ENCODE assay signal across 8 cellular contexts in genomic region chr12:96177013-96177412, GRCh38.
DNase-seq lines count a peak whose midpoint lies in the region; ATAC-seq and TF ChIP-seq lines count a peak whose summit lies in the region.

No MANE protein-coding gene starts in this region.

- ATAC-seq in GM21447 (IDR thresholded peaks at IDR 0.05; ENCODE audit: unreplicated experiment), result peak; percentile 65

- H3K27ac ChIP-seq in RWPE1, result no peak overlapping the region

- DNase-seq in RWPE1 (ENCODE audit: low spot score) (peak; percentile 55), amniotic stem cell (lab: John Stamatoyannopoulos, UW) (peak; percentile 19), NCI-H446 (lab: John Stamatoyannopoulos, UW) (no peak), cerebellar cortex (ENCODE audit: low spot score) (no peak), NCI-H1436 treated with DMSO at 0.1 percent for 48 hours (lab: John Stamatoyannopoulos, UW) (no peak), HEK293T (ENCODE audit: extremely low spot score) (no peak)
- DNase-seq in stimulated activated CD4-positive, alpha-beta T cell treated with anti-CD3 and anti-CD28 coated beads, Interleukin-4, amount 100 ng/mL, for 4 hours, result peak; percentile 46 to 74

- TF ChIP-seq CTCF in RWPE1 (conservative IDR thresholded peaks at IDR 0.05; ENCODE audit: low read depth), result no peak

- POLR2A ChIA-PET in RWPE1 (lab: Yijun Ruan, JAX; ENCODE audit: low non-redundant PET), result no interaction called here
- POLR2A ChIA-PET in HEK293T (lab: Yijun Ruan, JAX), result no interaction called here

- CTCF ChIA-PET in RWPE1 (lab: Yijun Ruan, JAX), result interaction anchor here (0.6 to 1.0 kb wide), 2 partner anchors 38 to 236 kb away, joined by 3 to 10 read pairs; no protein-coding TSS in a partner anchor
- CTCF ChIA-PET in HEK293T (lab: Yijun Ruan, JAX), result interaction anchor here (0.6 kb wide), 1 partner anchor 20 kb away, joined by 5 read pairs; no protein-coding TSS in a partner anchor

TF ChIP-seq in HEK293T, 16 proteins besides CTCF, POLR2A, EP300 and RAD21:
- no peak for TF ChIP-seq ARNT (IDR thresholded peaks at IDR 0.05)
- TF ChIP-seq L3MBTL2 (conservative IDR thresholded peaks at IDR 0.05), result no peak
- no peak for TF ChIP-seq FOXA1 (IDR thresholded peaks at IDR 0.05)
- TF ChIP-seq BHLHE40 (IDR thresholded peaks at IDR 0.05; ENCODE audit: borderline replicate concordance), result no peak
- TF ChIP-seq CTBP1 (IDR thresholded peaks at IDR 0.05; ENCODE audit: borderline replicate concordance), result no peak
- TF ChIP-seq ZNF384 (IDR thresholded peaks at IDR 0.05), result no peak
- no peak for TF ChIP-seq SUZ12 (IDR thresholded peaks at IDR 0.05)
- TF ChIP-seq SP1 (IDR thresholded peaks at IDR 0.05), result no peak
TF ChIP-seq in HEK293T: peak in this region for 0.

Comparison
In these comparisons a context has a peak if more than half of its experiments do, and no peak if none do; other contexts are left out.
1. DNase-seq: peak in RWPE1 (single experiment), amniotic stem cell (single experiment) and stimulated activated CD4-positive, alpha-beta T cell treated with anti-CD3 and anti-CD28 coated beads, Interleukin-4, amount 100 ng/mL, for 4 hours (2 of 2); none in NCI-H446 (0 of 2), cerebellar cortex (single experiment), NCI-H1436 treated with DMSO at 0.1 percent for 48 hours (single experiment) and HEK293T (single experiment).